ENCODE assay signal across 18 cellular contexts in genomic region chr14:30655124-30655523, GRCh38.
"Had no signal": no experiment of that assay in that cellular context is flagged by ENCODE, and none has a peak within 500 bp of the region (broad histone marks: within the 10 kb centered on the region; RNA-seq: fewer than 3 reads in every experiment).

No MANE protein-coding gene starts in this region.

- DNase-seq: activated CD4-positive, alpha-beta T cell treated with anti-CD3 and anti-CD28 coated beads for 48 hours; activated CD8-positive, alpha-beta memory T cell treated with anti-CD3 and anti-CD28 coated beads, Interleukin-2, amount 50 U/mL, for 48 hours; activated CD8-positive, alpha-beta T cell treated with anti-CD3 and anti-CD28 coated beads, Interleukin-2, amount 10 ng/mL, durations not matched to agents 7 days and 5 days; activated naive CD4-positive, alpha-beta T cell; effector CD8-positive, alpha-beta T cell; glutamatergic neuron; lower lobe of right lung; naive thymus-derived CD8-positive, alpha-beta T cell; occipital lobe; right cardiac atrium had no signal

- H3K27ac Mint-ChIP-seq: activated CD8-positive, alpha-beta T cell treated with anti-CD3 and anti-CD28 coated beads, Interleukin-2, amount 10 ng/mL, durations not matched to agents 7 days and 5 days; activated T-helper 1 cell treated with anti-CD3 and anti-CD28 coated beads, Interleukin-12 subunit alpha, Interleukin-12 subunit beta, Interleukin-2, Interleukin-4 antibody, amounts not matched to agents 30 ng/mL and 10 ng/mL and 1 ng/mL, durations not matched to agents 14 hours and 24 hours and 36 hours; naive thymus-derived CD8-positive, alpha-beta T cell; progenitor cell of endocrine pancreas; stimulated activated effector memory CD8-positive, alpha-beta T cell treated with anti-CD3 and anti-CD28 coated beads, Interleukin-12 subunit alpha, Interleukin-12 subunit beta, amount 100 ng/mL, for 72 hours; WTC11 had no signal

- H3K27ac ChIP-seq: ascending aorta, coronary artery, lower lobe of right lung, tibial nerve, vagina had no signal

- H3K4me3 Mint-ChIP-seq: activated CD8-positive, alpha-beta T cell treated with anti-CD3 and anti-CD28 coated beads, Interleukin-2, amount 10 ng/mL, durations not matched to agents 7 days and 5 days; activated T-helper 1 cell treated with anti-CD3 and anti-CD28 coated beads, Interleukin-12 subunit alpha, Interleukin-12 subunit beta, Interleukin-2, Interleukin-4 antibody, amounts not matched to agents 30 ng/mL and 10 ng/mL and 1 ng/mL, durations not matched to agents 14 hours and 24 hours and 36 hours; naive thymus-derived CD8-positive, alpha-beta T cell; stimulated activated effector memory CD8-positive, alpha-beta T cell treated with anti-CD3 and anti-CD28 coated beads, Interleukin-12 subunit alpha, Interleukin-12 subunit beta, amount 100 ng/mL, for 72 hours; WTC11 had no signal

- H3K9me3 ChIP-seq: ascending aorta, lower lobe of right lung, tibial nerve, vagina had no signal

- H3K27me3 Mint-ChIP-seq: naive thymus-derived CD8-positive, alpha-beta T cell; progenitor cell of endocrine pancreas had no signal

- ATAC-seq: activated CD8-positive, alpha-beta T cell treated with anti-CD3 and anti-CD28 coated beads, Interleukin-2, amount 10 ng/mL, durations not matched to agents 7 days and 5 days; naive thymus-derived CD8-positive, alpha-beta T cell; stimulated activated effector memory CD8-positive, alpha-beta T cell treated with anti-CD3 and anti-CD28 coated beads, Interleukin-12 subunit alpha, Interleukin-12 subunit beta, amount 100 ng/mL, for 72 hours had no signal

- H3K9me3 Mint-ChIP-seq: activated T-helper 1 cell treated with anti-CD3 and anti-CD28 coated beads, Interleukin-12 subunit alpha, Interleukin-12 subunit beta, Interleukin-2, Interleukin-4 antibody, amounts not matched to agents 30 ng/mL and 10 ng/mL and 1 ng/mL, durations not matched to agents 14 hours and 24 hours and 36 hours; naive thymus-derived CD8-positive, alpha-beta T cell; stimulated activated effector memory CD8-positive, alpha-beta T cell treated with anti-CD3 and anti-CD28 coated beads, Interleukin-12 subunit alpha, Interleukin-12 subunit beta, amount 100 ng/mL, for 72 hours; WTC11 had no signal

- H3K27me3 ChIP-seq: ascending aorta, tibial nerve, vagina had no signal

- H3K4me3 ChIP-seq: ascending aorta, coronary artery, lower lobe of right lung, tibial nerve, vagina had no signal

- H3K4me1 ChIP-seq: ascending aorta, lower lobe of right lung, tibial nerve, vagina had no signal

- H3K4me1 Mint-ChIP-seq: stimulated activated effector memory CD8-positive, alpha-beta T cell treated with anti-CD3 and anti-CD28 coated beads, Interleukin-12 subunit alpha, Interleukin-12 subunit beta, amount 100 ng/mL, for 72 hours; WTC11 had no signal
